ENCODE assay signal across 8 cellular contexts in the genomic region with DNA sequence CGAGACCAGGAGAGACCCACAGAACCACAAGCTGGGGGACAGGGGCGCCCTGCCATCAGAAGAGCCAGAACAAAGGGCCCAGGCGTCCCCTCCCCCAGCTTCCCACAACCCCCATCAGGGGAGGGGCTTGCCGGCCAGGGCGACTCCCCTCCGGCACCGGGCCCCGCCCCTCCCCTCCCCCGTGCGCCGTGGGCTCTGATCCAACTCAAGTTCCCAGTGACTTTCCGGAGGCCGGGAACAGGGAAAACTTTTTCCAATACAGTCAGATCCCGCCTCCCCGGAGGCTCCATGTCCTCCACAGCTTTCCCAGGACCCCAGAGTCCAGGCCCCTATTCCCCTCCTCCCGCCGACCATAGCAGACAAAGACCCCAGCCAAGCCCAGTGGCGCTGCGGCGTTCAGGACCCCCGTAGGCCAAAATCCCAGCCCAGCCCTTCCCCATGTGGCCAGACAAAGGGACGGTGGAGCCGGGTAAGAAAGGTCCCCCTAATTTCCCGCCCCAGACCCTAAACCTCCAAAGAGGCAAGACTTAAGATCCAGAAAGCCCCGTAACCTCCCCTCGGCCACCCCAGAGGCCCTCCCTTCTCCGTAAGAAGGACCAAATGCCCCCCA. TPM values are rescaled to one million over a fixed set of nuclear protein-coding genes. Genes with fewer than 3 reads are reported as not detected.
DNase-seq lines count a peak whose midpoint lies in the region; ATAC-seq and TF ChIP-seq lines count a peak whose summit lies in the region.

No MANE protein-coding gene starts in this region.

- H3K27me3 ChIP-seq in OCI-LY3 (ENCODE audit: low read depth, low read length) = no peaks in the 10 kb centered on the region
- H3K27me3 ChIP-seq in esophagus (ENCODE audit: control insufficient read depth in 1 of 2, insufficient read depth in 2 of 2, low read length in 2 of 2) = no peaks in the 10 kb centered on the region
- no peaks in the 10 kb centered on the region for H3K27me3 ChIP-seq in uterus

- 2 to 8% methylated on average over 18 to 27 of the region's 27 CpGs for WGBS in esophagus, 2 donors

- H2AFZ ChIP-seq in OCI-LY3 (ENCODE audit: low read depth, low read length) = peak overlapping the region; percentile 24; the same call in 1 of the 2 replicates

- no peak for TF ChIP-seq CTCF in OCI-LY3 (IDR thresholded peaks at IDR 0.05; ENCODE audit: low read depth, low read length)
- peak in 1 of 4 experiments; percentile 16 for TF ChIP-seq CTCF in uterus (IDR thresholded peaks at IDR 0.05)

- DNase-seq in ELR (ENCODE audit: low read depth) (peak; percentile 63), mucosa of gallbladder (ENCODE audit: low spot score) (peak; percentile 69), uterus (peak; percentile 91)
- no peak for DNase-seq in NK-92 treated with Interleukin-12 subunit alpha and Interleukin-12 subunit beta, amount 100 ng/mL, for 24 hours (lab: John Stamatoyannopoulos, UW)
- no peak for DNase-seq in stimulated activated CD4-positive, alpha-beta T cell treated with anti-CD3 and anti-CD28 coated beads, Interleukin-4, amount 100 ng/mL, for 4 hours

- H3K4me1 ChIP-seq in OCI-LY3 (ENCODE audit: low read length) = peaks cover 52% of the 10 kb centered on the region
- H3K4me1 ChIP-seq in esophagus (ENCODE audit: control insufficient read depth in 2 of 2, insufficient read depth in 2 of 2, low read length in 1 of 2) = peaks cover 2 to 3% of the 10 kb centered on the region in 2 donors
- no peaks in the 10 kb centered on the region for H3K4me1 ChIP-seq in uterus

- peak; percentile 65 to 67 for TF ChIP-seq POLR2A in uterus (IDR thresholded peaks at IDR 0.05)

- H3K4me2 ChIP-seq in OCI-LY3 (ENCODE audit: low read length) = peak overlapping the region; percentile 90

- no peaks in the 10 kb centered on the region for H4K20me1 ChIP-seq in OCI-LY3 (ENCODE audit: insufficient read depth, low read length)

- H3K27ac ChIP-seq in OCI-LY3 (ENCODE audit: low read length) (peak overlapping the region; percentile 48), esophagus (ENCODE audit: low read depth in 2 of 2, low read length in 1 of 2) (peak overlapping the region; percentile 79 to 86), uterus (peak overlapping the region; percentile 95 to 96)

- no peaks in the 10 kb centered on the region for H3K36me3 ChIP-seq in OCI-LY3 (replicated peaks; ENCODE audit: low read depth, low read length)
- no peaks in the 10 kb centered on the region for H3K36me3 ChIP-seq in esophagus (ENCODE audit: control insufficient read depth in 2 of 2, insufficient read depth in 2 of 2, low read length in 1 of 2)
- H3K36me3 ChIP-seq in uterus = no peaks in the 10 kb centered on the region

- H3K79me2 ChIP-seq in OCI-LY3 (ENCODE audit: low read length) = no peaks in the 10 kb centered on the region

- H3K9ac ChIP-seq in OCI-LY3 (ENCODE audit: low read length) = peak overlapping the region; percentile 82

- no peaks in the 10 kb centered on the region for H3K9me3 ChIP-seq in OCI-LY3 (ENCODE audit: insufficient read depth, low read length)
- no peaks in the 10 kb centered on the region for H3K9me3 ChIP-seq in esophagus (ENCODE audit: control insufficient read depth in 2 of 2, insufficient read depth in 1 of 2, low read depth in 1 of 2, low read length in 1 of 2)
- H3K9me3 ChIP-seq in uterus = no peaks in the 10 kb centered on the region

- peak overlapping the region; percentile 80 for H3K4me3 ChIP-seq in OCI-LY3 (ENCODE audit: low read length)
- peak overlapping the region; percentile 51 to 55 for H3K4me3 ChIP-seq in esophagus (ENCODE audit: low read depth in 1 of 2, low read length in 2 of 2)
- peak overlapping the region; percentile 74 to 96 for H3K4me3 ChIP-seq in uterus

- intact Hi-C loops in uterus (cut with DNase I; ENCODE audit: low total_unique reads) = no loop called here

- no peak for ATAC-seq in GM18861 (IDR thresholded peaks at IDR 0.05; ENCODE audit: unreplicated experiment)

RNA-seq across cellular contexts. Expression of a gene that starts 0.7 kb away (rescaled TPM):
- polyA plus RNA-seq in esophagus = 1 to 10 TPM; 6.0 to 8.3 TPM
- total RNA-seq in mucosa of gallbladder = 18.0 TPM
- 10 to 100 TPM; 21.8 to 83.2 (median 48.5) TPM for total RNA-seq in uterus

RNA-seq across cellular contexts. Expression of a gene that starts 2.1 kb away (rescaled TPM):
- under 1 TPM in 1 of 2 donors, not detected in 1; 0.07 TPM for polyA plus RNA-seq in esophagus
- total RNA-seq in mucosa of gallbladder (not detected), uterus (1 to 10 TPM in 1 of 4 donors, not detected in 3; 1.3 TPM)

RNA-seq across cellular contexts. Expression of a gene that starts 26.3 kb away (rescaled TPM):
- 1 to 10 TPM; 2.5 to 3.1 TPM for polyA plus RNA-seq in esophagus
- 27.5 TPM for total RNA-seq in mucosa of gallbladder
- 10 to 100 TPM in 1 of 4 donors, 1 to 10 TPM in 3; 4.4 to 11.0 (median 7.8) TPM for total RNA-seq in uterus

RNA-seq across cellular contexts. Expression of a gene that starts 26.5 kb away (rescaled TPM):
- not detected for polyA plus RNA-seq in esophagus
- total RNA-seq in mucosa of gallbladder (not detected), uterus (under 1 TPM in 1 of 4 donors, not detected in 3; 0.55 TPM)

RNA-seq across cellular contexts. Expression of a gene that starts 36.6 kb away (rescaled TPM):
- polyA plus RNA-seq in esophagus = 1 to 10 TPM in 1 of 2 donors, under 1 TPM in 1; 0.79 to 1.2 TPM
- total RNA-seq in mucosa of gallbladder (0.86 TPM), uterus (1 to 10 TPM in 1 of 4 donors, under 1 TPM in 2, not detected in 1; 0.55 to 7.5 (median 0.88) TPM)

Comparison
In these comparisons a context has a peak if more than half of its experiments do, and no peak if none do; other contexts are left out.
1. DNase-seq: peak in ELR (single experiment), mucosa of gallbladder (single experiment) and uterus (2 of 2); none in NK-92 treated with Interleukin-12 subunit alpha and Interleukin-12 subunit beta, amount 100 ng/mL, for 24 hours (single experiment) and stimulated activated CD4-positive, alpha-beta T cell treated with anti-CD3 and anti-CD28 coated beads, Interleukin-4, amount 100 ng/mL, for 4 hours (0 of 2).
2. Peak in every context shown above with its lines, with median percentiles within 50 percentile points of each other: H3K27ac ChIP-seq and H3K4me3 ChIP-seq.